ENCODE assay signal across 10 cellular contexts in the genomic region with DNA sequence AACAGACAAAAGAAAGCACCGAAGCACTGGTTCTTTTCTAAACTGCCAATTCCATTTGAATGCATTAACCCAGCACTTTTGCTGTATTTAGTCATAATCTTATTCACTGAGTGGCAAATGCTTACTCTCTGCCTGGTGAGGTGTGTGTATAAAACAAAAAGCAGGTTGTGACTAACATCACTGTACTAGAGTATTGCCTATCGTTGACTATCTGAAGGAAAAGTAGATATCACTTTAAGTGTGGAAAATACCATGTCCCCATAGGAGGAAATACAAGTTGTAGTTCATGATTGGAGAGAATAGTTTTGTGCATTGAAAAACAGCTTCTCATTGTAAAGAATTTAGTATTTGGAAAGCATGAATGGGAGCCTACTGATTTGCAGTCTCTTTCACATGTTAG. TPM values are rescaled to one million over a fixed set of nuclear protein-coding genes. Genes with fewer than 3 reads are reported as not detected.
A peak's percentile ranks its signal among the peaks of the same experiment; 100 is the strongest.
DNase-seq lines count a peak whose midpoint lies in the region; ATAC-seq, FAIRE-seq and TF ChIP-seq lines count a peak whose summit lies in the region.
"Had no signal": no experiment of that assay in that cellular context is flagged by ENCODE, and none has a peak within 500 bp of the region (broad histone marks: within the 10 kb centered on the region; RNA-seq: fewer than 3 reads in every experiment).

No MANE protein-coding gene starts in this region.

- no peak for FAIRE-seq in small intestine (lab: Jason Lieb, UNC)

- H3K4me3 ChIP-seq in hepatocyte (peak overlapping the region; percentile 82), small intestine (ENCODE audit: low read depth in 1 of 2, low read length in 2 of 2) (peak overlapping the region in 1 of 2 donors; percentile 50)

- H3K27me3 ChIP-seq in hepatocyte (no peaks in the 10 kb centered on the region), small intestine (ENCODE audit: control insufficient read depth in 2 of 2, insufficient read depth in 2 of 2, low read length in 2 of 2) (no peaks in the 10 kb centered on the region)

- no peaks in the 10 kb centered on the region for H4K20me1 ChIP-seq in hepatocyte (ENCODE audit: insufficient read depth, poor library complexity, severe bottlenecking)

- 46% methylated on average over 2 of the region's 2 CpGs for WGBS in hepatocyte (ENCODE audit: low lambda C conversion rate, missing lambda C conversion rate)
- WGBS in small intestine, 3 donors, result 13 to 57% (median 47%) methylated on average over 2 of the region's 2 CpGs

- no peaks in the 10 kb centered on the region for H3K9me3 ChIP-seq in hepatocyte (ENCODE audit: low read depth)
- H3K9me3 ChIP-seq in small intestine (ENCODE audit: control insufficient read depth, low read depth), result no peaks in the 10 kb centered on the region

- no peak for TF ChIP-seq POLR2A in erythroblast (IDR thresholded peaks at IDR 0.05; ENCODE audit: low read length)

- peak overlapping the region; percentile 80 for H3K4me2 ChIP-seq in hepatocyte

- no peaks in the 10 kb centered on the region for H3K36me3 ChIP-seq in hepatocyte (replicated peaks; ENCODE audit: insufficient read depth, low read depth)
- no peaks in the 10 kb centered on the region for H3K36me3 ChIP-seq in small intestine (ENCODE audit: control insufficient read depth in 2 of 2, insufficient read depth in 2 of 2, low read length in 2 of 2)

- peaks cover 63% of the 10 kb centered on the region for H3K79me2 ChIP-seq in hepatocyte

- H3K9me2 ChIP-seq in hepatocyte (replicated peaks; ENCODE audit: insufficient read depth), result no peaks in the 10 kb centered on the region

- DNase-seq in HT1080 (ENCODE audit: low read depth) (peak; percentile 24), astrocyte of the hippocampus (ENCODE audit: low read depth, low spot score) (peak; percentile 41), hepatocyte (ENCODE audit: low spot score) (no peak), small intestine (peak; percentile 39), NCI-H1092 (lab: John Stamatoyannopoulos, UW) (no peak), NOMO-1 (lab: John Stamatoyannopoulos, UW; ENCODE audit: unreplicated experiment in 2 of 2) (no peak), erythroblast (lab: John Stamatoyannopoulos, UW) (no peak)
- DNase-seq: activated T-cell treated with anti-CD3 and anti-CD28 coated beads, Interleukin-2, amount 50 U/mL, for 48 hours; NCI-H1105 had no signal

- no peak for ATAC-seq in HG03521 (IDR thresholded peaks at IDR 0.05; ENCODE audit: unreplicated experiment)

- H3K27ac ChIP-seq in hepatocyte (peak overlapping the region; percentile 97), small intestine (ENCODE audit: low read depth in 1 of 2, low read length in 1 of 2) (peak overlapping the region; percentile 68)

- no peak overlapping the region for H2AFZ ChIP-seq in hepatocyte

- H3K4me1 ChIP-seq in hepatocyte (ENCODE audit: insufficient read depth) (peaks cover 34% of the 10 kb centered on the region), small intestine (ENCODE audit: control insufficient read depth in 2 of 2, insufficient read depth in 1 of 2, low read depth in 1 of 2, low read length in 1 of 2) (peaks cover 0 to 6% of the 10 kb centered on the region in 2 donors)

- TF ChIP-seq CTCF in hepatocyte (IDR thresholded peaks at IDR 0.05; ENCODE audit: poor library complexity), result no peak

RNA-seq across cellular contexts. Expression of a gene that starts 2.7 kb away (rescaled TPM):
- 22.3 and 27.2 TPM in 2 replicates for total RNA-seq in HT1080 (2014; rRNA removed; shearing (Covaris generic))
- 25.1 and 27.1 TPM in 2 replicates for polyA plus RNA-seq in HT1080 (2015; cell fraction: cytosol; rRNA removed)
- polyA plus RNA-seq in HT1080 (2015; cell fraction: nucleus; rRNA removed), result 38.6 and 40.8 TPM in 2 replicates
- 121 and 122 TPM in 2 replicates for total RNA-seq in hepatocyte
- 88.7 and 97.1 TPM in 2 replicates for polyA plus RNA-seq in hepatocyte
- polyA plus RNA-seq in small intestine, result 10 to 100 TPM; 26.6 to 61.7 (median 61.3) TPM

Comparison
In these comparisons a context has a peak if more than half of its experiments do, and no peak if none do; other contexts are left out.
1. DNase-seq: peak in HT1080 (single experiment), astrocyte of the hippocampus (single experiment) and small intestine (single experiment); none in hepatocyte (single experiment), NCI-H1092 (single experiment), NOMO-1 (0 of 2) and erythroblast (0 of 2).